Comparison of ENCODE assay signal across 8 cellular contexts in genomic region chr4:152100378-152101201, GRCh38.
A peak's percentile ranks its signal among the peaks of the same experiment; 100 is the strongest.
DNase-seq lines count a peak whose midpoint lies in the region; ATAC-seq and TF ChIP-seq lines count a peak whose summit lies in the region.

No MANE protein-coding gene starts in this region.

- H3K9me3 ChIP-seq in heart right ventricle, result no peaks in the 10 kb centered on the region

- peak overlapping the region in 1 of 10 donors; percentile 7 for H3K4me3 ChIP-seq in heart right ventricle

- DNase-seq in heart right ventricle, result no peak
- no peak for DNase-seq in cardiac septum (ENCODE audit: low spot score)
- DNase-seq in activated CD4-positive, alpha-beta T cell treated with anti-CD3 and anti-CD28 coated beads, Interleukin-2, amount 50 U/mL, for 4 hours, result peak; percentile 70 to 75
- DNase-seq in epithelial cell of prostate (ENCODE audit: low read depth, low spot score), result no peak
- peak; percentile 41 to 65 (median 65) for DNase-seq in stimulated activated CD4-positive, alpha-beta T cell treated with anti-CD3 and anti-CD28 coated beads, TNF-alpha, amount 100 ng/mL, for 4 hours (ENCODE audit: low read depth in 3 of 3)
- no peak for DNase-seq in GOT3 (lab: John Stamatoyannopoulos, UW)

- 73 to 74% methylated on average over 6 of the region's 6 CpGs for WGBS in heart right ventricle, 2 donors

- ATAC-seq in heart right ventricle (peak in 7 of 8 donors; percentile 34 to 73 (median 45)), HG03571 (IDR thresholded peaks at IDR 0.05; ENCODE audit: unreplicated experiment) (no peak), HG03039 (IDR thresholded peaks at IDR 0.05; ENCODE audit: unreplicated experiment) (no peak)

- H3K27ac ChIP-seq in heart right ventricle, result peak overlapping the region in 6 of 10 donors; percentile 27 to 86 (median 35)
- peak overlapping the region; percentile 76 for H3K27ac ChIP-seq in epithelial cell of prostate

- peaks cover 0 to 48% (median 20%) of the 10 kb centered on the region in 9 donors for H3K4me1 ChIP-seq in heart right ventricle

- no peak for TF ChIP-seq CTCF in heart right ventricle (IDR thresholded peaks at IDR 0.05)

- H3K27me3 ChIP-seq in heart right ventricle, result no peaks in the 10 kb centered on the region

- H3K36me3 ChIP-seq in heart right ventricle, result no peaks in the 10 kb centered on the region

- intact Hi-C loops in heart right ventricle (cut with DNase I) (no loop called here), cardiac septum (cut with DNase I) (no loop called here)

Comparison
In these comparisons a context has a peak if more than half of its experiments do, and no peak if none do; other contexts are left out.
1. ATAC-seq: peak in heart right ventricle (7 of 8); none in HG03571 (single experiment) and HG03039 (single experiment).
2. DNase-seq: peak in activated CD4-positive, alpha-beta T cell treated with anti-CD3 and anti-CD28 coated beads, Interleukin-2, amount 50 U/mL, for 4 hours (2 of 2) and stimulated activated CD4-positive, alpha-beta T cell treated with anti-CD3 and anti-CD28 coated beads, TNF-alpha, amount 100 ng/mL, for 4 hours (3 of 3); none in heart right ventricle (0 of 2), cardiac septum (single experiment), epithelial cell of prostate (single experiment) and GOT3 (single experiment).